Comparison of ENCODE assay signal across 1 cellular context in the genomic region with DNA sequence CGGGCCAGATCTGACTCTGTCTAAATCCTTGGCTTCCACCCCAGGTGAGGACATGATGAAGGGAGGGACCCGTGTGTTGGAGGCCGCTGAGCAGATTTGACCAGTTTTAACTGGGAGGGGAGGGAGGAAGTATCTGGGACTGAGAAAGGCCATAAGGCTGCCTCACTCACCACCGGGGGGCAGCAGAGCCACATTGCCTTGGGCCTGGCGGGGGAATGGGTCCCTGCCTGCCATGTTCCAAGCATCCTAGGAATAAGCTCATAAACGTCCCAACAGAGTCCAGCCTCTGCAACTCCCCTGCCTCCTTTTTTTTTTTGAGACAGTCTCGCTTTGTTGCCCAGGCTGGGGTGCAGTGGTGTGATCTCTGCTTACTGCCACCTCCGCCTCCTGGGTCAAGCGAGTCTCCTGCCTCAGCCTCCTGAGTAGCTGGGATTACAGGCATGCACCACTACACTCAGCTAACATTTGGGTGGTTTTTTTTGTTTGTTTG.
TF ChIP-seq lines count a peak whose summit lies in the region.

No MANE protein-coding gene starts in this region.

TF ChIP-seq in HepG2, 621 proteins besides CTCF, POLR2A, EP300 and RAD21 (continues in another document):
- TF ChIP-seq ZBTB42 (CRISPR knock-in tag; IDR thresholded peaks at IDR 0.05) (no peak), DNMT3B (CRISPR knock-in tag; conservative IDR thresholded peaks at IDR 0.05) (no peak), GABPA (IDR thresholded peaks at IDR 0.05; ENCODE audit: low read depth, low read length) (no peak), GABPA (CRISPR knock-in tag; IDR thresholded peaks at IDR 0.05; ENCODE audit: low read depth) (no peak), SMC3 (IDR thresholded peaks at IDR 0.05; ENCODE audit: low read length) (peak; percentile 82), GATAD2A (CRISPR knock-in tag; IDR thresholded peaks at IDR 0.05) (peak; percentile 58), ZNF629 (CRISPR knock-in tag; conservative IDR thresholded peaks at IDR 0.05) (no peak), ETV6 (CRISPR knock-in tag; conservative IDR thresholded peaks at IDR 0.05) (no peak), SALL2 (CRISPR knock-in tag; IDR thresholded peaks at IDR 0.05) (0 out of 2 replicates have a peak, but pooled peaks have one; percentile 25), ZNF572 (CRISPR knock-in tag; IDR thresholded peaks at IDR 0.05) (no peak), CENPX (CRISPR knock-in tag; IDR thresholded peaks at IDR 0.05) (no peak), TEAD3 (CRISPR knock-in tag; optimal IDR thresholded peaks at IDR 0.05; ENCODE audit: borderline replicate concordance) (peak; percentile 61), RNF2 (conservative IDR thresholded peaks at IDR 0.05; ENCODE audit: low read depth) (no peak), GATAD1 (CRISPR knock-in tag; IDR thresholded peaks at IDR 0.05) (no peak), SP140L (CRISPR knock-in tag; IDR thresholded peaks at IDR 0.05; ENCODE audit: borderline replicate concordance) (no peak), FOSL2 (CRISPR knock-in tag; IDR thresholded peaks at IDR 0.05) (0 out of 2 replicates have a peak, but pooled peaks have one; percentile 19), ZNF292 (CRISPR knock-in tag; IDR thresholded peaks at IDR 0.05; ENCODE audit: borderline replicate concordance, low read depth) (no peak), MED13 (CRISPR knock-in tag; IDR thresholded peaks at IDR 0.05) (no peak), ZNF431 (CRISPR knock-in tag; IDR thresholded peaks at IDR 0.05; ENCODE audit: borderline replicate concordance, low read depth) (no peak), MAF1 (CRISPR knock-in tag; IDR thresholded peaks at IDR 0.05; ENCODE audit: borderline replicate concordance) (0 out of 2 replicates have a peak, but pooled peaks have one; percentile 45), BHLHE40 (IDR thresholded peaks at IDR 0.05; ENCODE audit: low read length) (0 out of 2 replicates have a peak, but pooled peaks have one; percentile 26), ZNF839 (CRISPR knock-in tag; IDR thresholded peaks at IDR 0.05; ENCODE audit: borderline replicate concordance) (no peak), HOXA3 (CRISPR knock-in tag; IDR thresholded peaks at IDR 0.05) (peak; percentile 60; the same call in 1 of the 2 replicates), SCMH1 (CRISPR knock-in tag; IDR thresholded peaks at IDR 0.05; ENCODE audit: borderline replicate concordance) (no peak), ARHGAP35 (CRISPR knock-in tag; IDR thresholded peaks at IDR 0.05; ENCODE audit: borderline replicate concordance) (no peak), SIN3A (IDR thresholded peaks at IDR 0.05; ENCODE audit: borderline replicate concordance, low read depth, low read length) (no peak), ZNF652 (CRISPR knock-in tag; IDR thresholded peaks at IDR 0.05; ENCODE audit: borderline replicate concordance, low read depth) (no peak), NFATC3 (CRISPR knock-in tag; IDR thresholded peaks at IDR 0.05) (no peak), SNAI1 (CRISPR knock-in tag; IDR thresholded peaks at IDR 0.05; ENCODE audit: borderline replicate concordance) (no peak), IRX3 (CRISPR knock-in tag; IDR thresholded peaks at IDR 0.05; ENCODE audit: borderline replicate concordance, low read depth) (no peak), NCOR1 (IDR thresholded peaks at IDR 0.05; ENCODE audit: borderline replicate concordance, low read length) (no peak), HNRNPLL (IDR thresholded peaks at IDR 0.05; ENCODE audit: low read depth, low read length, poor library complexity, severe bottlenecking) (no peak), ONECUT2 (CRISPR knock-in tag; IDR thresholded peaks at IDR 0.05) (no peak), HMG20A (CRISPR knock-in tag; IDR thresholded peaks at IDR 0.05; ENCODE audit: borderline replicate concordance) (no peak)
- TF ChIP-seq, protein P1, sequence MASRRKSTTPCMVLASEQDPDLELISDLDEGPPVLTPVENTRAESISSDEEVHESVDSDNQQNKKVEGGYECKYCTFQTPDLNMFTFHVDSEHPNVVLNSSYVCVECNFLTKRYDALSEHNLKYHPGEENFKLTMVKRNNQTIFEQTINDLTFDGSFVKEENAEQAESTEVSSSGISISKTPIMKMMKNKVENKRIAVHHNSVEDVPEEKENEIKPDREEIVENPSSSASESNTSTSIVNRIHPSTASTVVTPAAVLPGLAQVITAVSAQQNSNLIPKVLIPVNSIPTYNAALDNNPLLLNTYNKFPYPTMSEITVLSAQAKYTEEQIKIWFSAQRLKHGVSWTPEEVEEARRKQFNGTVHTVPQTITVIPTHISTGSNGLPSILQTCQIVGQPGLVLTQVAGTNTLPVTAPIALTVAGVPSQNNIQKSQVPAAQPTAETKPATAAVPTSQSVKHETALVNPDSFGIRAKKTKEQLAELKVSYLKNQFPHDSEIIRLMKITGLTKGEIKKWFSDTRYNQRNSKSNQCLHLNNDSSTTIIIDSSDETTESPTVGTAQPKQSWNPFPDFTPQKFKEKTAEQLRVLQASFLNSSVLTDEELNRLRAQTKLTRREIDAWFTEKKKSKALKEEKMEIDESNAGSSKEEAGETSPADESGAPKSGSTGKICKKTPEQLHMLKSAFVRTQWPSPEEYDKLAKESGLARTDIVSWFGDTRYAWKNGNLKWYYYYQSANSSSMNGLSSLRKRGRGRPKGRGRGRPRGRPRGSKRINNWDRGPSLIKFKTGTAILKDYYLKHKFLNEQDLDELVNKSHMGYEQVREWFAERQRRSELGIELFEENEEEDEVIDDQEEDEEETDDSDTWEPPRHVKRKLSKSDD (CRISPR knock-in tag; IDR thresholded peaks at IDR 0.05; ENCODE audit: low read depth): no peak
- TF ChIP-seq, protein P2, sequence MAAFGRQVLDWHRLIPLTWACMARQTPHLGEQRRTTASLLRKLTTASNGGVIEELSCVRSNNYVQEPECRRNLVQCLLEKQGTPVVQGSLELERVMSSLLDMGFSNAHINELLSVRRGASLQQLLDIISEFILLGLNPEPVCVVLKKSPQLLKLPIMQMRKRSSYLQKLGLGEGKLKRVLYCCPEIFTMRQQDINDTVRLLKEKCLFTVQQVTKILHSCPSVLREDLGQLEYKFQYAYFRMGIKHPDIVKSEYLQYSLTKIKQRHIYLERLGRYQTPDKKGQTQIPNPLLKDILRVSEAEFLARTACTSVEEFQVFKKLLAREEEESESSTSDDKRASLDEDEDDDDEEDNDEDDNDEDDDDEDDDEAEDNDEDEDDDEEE (CRISPR knock-in tag; IDR thresholded peaks at IDR 0.05): peak; percentile 62; the same call in 1 of the 2 replicates
- TF ChIP-seq, protein P3, sequence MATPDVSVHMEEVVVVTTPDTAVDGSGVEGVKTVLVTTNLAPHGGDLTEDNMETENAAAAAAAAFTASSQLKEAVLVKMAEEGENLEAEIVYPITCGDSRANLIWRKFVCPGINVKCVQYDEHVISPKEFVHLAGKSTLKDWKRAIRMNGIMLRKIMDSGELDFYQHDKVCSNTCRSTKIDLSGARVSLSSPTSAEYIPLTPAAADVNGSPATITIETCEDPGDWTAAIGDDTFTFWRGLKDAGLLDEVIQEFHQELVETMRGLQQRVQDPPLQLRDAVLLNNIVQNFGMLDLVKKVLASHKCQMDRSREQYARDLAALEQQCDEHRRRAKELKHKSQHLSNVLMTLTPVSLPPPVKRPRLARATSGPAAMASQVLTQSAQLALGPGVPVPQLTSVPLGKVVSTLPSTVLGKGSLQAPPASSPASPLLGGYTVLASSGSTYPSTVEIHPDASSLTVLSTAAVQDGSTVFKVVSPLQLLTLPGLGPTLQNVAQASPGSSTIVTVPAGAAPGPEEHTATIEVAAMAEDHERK (CRISPR knock-in tag; IDR thresholded peaks at IDR 0.05; ENCODE audit: low read depth): no peak
- TF ChIP-seq, protein P4, sequence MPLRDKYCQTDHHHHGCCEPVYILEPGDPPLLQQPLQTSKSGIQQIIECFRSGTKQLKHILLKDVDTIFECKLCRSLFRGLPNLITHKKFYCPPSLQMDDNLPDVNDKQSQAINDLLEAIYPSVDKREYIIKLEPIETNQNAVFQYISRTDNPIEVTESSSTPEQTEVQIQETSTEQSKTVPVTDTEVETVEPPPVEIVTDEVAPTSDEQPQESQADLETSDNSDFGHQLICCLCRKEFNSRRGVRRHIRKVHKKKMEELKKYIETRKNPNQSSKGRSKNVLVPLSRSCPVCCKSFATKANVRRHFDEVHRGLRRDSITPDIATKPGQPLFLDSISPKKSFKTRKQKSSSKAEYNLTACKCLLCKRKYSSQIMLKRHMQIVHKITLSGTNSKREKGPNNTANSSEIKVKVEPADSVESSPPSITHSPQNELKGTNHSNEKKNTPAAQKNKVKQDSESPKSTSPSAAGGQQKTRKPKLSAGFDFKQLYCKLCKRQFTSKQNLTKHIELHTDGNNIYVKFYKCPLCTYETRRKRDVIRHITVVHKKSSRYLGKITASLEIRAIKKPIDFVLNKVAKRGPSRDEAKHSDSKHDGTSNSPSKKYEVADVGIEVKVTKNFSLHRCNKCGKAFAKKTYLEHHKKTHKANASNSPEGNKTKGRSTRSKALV (CRISPR knock-in tag; IDR thresholded peaks at IDR 0.05): no peak
- TF ChIP-seq, protein P5, sequence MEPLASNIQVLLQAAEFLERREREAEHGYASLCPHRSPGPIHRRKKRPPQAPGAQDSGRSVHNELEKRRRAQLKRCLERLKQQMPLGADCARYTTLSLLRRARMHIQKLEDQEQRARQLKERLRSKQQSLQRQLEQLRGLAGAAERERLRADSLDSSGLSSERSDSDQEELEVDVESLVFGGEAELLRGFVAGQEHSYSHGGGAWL (CRISPR knock-in tag; IDR thresholded peaks at IDR 0.05): no peak
- TF ChIP-seq, protein P6, sequence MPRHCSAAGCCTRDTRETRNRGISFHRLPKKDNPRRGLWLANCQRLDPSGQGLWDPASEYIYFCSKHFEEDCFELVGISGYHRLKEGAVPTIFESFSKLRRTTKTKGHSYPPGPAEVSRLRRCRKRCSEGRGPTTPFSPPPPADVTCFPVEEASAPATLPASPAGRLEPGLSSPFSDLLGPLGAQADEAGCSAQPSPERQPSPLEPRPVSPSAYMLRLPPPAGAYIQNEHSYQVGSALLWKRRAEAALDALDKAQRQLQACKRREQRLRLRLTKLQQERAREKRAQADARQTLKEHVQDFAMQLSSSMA (CRISPR knock-in tag; IDR thresholded peaks at IDR 0.05): 0 out of 2 replicates have a peak, but pooled peaks have one; percentile 46
- TF ChIP-seq, protein P7, sequence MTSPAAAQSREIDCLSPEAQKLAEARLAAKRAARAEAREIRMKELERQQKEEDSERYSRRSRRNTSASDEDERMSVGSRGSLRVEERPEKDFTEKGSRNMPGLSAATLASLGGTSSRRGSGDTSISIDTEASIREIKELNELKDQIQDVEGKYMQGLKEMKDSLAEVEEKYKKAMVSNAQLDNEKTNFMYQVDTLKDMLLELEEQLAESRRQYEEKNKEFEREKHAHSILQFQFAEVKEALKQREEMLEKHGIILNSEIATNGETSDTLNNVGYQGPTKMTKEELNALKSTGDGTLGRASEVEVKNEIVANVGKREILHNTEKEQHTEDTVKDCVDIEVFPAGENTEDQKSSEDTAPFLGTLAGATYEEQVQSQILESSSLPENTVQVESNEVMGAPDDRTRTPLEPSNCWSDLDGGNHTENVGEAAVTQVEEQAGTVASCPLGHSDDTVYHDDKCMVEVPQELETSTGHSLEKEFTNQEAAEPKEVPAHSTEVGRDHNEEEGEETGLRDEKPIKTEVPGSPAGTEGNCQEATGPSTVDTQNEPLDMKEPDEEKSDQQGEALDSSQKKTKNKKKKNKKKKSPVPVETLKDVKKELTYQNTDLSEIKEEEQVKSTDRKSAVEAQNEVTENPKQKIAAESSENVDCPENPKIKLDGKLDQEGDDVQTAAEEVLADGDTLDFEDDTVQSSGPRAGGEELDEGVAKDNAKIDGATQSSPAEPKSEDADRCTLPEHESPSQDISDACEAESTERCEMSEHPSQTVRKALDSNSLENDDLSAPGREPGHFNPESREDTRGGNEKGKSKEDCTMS (CRISPR knock-in tag; conservative IDR thresholded peaks at IDR 0.05): no peak
- TF ChIP-seq, protein P8, sequence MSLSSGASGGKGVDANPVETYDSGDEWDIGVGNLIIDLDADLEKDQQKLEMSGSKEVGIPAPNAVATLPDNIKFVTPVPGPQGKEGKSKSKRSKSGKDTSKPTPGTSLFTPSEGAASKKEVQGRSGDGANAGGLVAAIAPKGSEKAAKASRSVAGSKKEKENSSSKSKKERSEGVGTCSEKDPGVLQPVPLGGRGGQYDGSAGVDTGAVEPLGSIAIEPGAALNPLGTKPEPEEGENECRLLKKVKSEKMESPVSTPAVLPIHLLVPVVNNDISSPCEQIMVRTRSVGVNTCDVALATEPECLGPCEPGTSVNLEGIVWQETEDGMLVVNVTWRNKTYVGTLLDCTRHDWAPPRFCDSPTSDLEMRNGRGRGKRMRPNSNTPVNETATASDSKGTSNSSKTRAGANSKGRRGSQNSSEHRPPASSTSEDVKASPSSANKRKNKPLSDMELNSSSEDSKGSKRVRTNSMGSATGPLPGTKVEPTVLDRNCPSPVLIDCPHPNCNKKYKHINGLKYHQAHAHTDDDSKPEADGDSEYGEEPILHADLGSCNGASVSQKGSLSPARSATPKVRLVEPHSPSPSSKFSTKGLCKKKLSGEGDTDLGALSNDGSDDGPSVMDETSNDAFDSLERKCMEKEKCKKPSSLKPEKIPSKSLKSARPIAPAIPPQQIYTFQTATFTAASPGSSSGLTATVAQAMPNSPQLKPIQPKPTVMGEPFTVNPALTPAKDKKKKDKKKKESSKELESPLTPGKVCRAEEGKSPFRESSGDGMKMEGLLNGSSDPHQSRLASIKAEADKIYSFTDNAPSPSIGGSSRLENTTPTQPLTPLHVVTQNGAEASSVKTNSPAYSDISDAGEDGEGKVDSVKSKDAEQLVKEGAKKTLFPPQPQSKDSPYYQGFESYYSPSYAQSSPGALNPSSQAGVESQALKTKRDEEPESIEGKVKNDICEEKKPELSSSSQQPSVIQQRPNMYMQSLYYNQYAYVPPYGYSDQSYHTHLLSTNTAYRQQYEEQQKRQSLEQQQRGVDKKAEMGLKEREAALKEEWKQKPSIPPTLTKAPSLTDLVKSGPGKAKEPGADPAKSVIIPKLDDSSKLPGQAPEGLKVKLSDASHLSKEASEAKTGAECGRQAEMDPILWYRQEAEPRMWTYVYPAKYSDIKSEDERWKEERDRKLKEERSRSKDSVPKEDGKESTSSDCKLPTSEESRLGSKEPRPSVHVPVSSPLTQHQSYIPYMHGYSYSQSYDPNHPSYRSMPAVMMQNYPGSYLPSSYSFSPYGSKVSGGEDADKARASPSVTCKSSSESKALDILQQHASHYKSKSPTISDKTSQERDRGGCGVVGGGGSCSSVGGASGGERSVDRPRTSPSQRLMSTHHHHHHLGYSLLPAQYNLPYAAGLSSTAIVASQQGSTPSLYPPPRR (CRISPR knock-in tag; IDR thresholded peaks at IDR 0.05; ENCODE audit: borderline replicate concordance): no peak
- TF ChIP-seq, protein P9, sequence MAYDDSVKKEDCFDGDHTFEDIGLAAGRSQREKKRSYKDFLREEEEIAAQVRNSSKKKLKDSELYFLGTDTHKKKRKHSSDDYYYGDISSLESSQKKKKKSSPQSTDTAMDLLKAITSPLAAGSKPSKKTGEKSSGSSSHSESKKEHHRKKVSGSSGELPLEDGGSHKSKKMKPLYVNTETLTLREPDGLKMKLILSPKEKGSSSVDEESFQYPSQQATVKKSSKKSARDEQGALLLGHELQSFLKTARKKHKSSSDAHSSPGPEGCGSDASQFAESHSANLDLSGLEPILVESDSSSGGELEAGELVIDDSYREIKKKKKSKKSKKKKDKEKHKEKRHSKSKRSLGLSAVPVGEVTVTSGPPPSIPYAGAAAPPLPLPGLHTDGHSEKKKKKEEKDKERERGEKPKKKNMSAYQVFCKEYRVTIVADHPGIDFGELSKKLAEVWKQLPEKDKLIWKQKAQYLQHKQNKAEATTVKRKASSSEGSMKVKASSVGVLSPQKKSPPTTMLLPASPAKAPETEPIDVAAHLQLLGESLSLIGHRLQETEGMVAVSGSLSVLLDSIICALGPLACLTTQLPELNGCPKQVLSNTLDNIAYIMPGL (CRISPR knock-in tag; IDR thresholded peaks at IDR 0.05; ENCODE audit: borderline replicate concordance in 1 of 2, low read depth in 1 of 2): peak; percentile 19 to 70; a peak in 1 of 4 replicates
